Comparison of ENCODE assay signal across 2 cellular contexts in the genomic region with DNA sequence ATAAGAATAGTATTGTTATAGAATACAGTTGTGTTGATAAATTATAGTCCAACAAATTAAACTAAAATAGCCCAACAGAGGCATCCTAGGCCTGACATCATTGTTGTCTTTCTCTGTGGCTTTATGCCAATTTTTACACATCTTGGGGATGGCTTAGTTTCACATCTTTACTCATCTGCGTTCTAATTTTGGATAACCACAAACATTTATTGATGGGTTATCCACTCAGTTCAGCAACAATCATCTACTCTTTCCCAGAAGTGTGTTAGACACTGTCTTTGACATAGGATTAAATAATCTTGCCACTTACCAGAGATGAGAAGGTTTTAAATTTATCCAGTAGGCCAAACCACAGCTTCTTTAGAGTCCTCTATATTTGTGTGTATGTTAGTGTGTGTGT.
TF ChIP-seq lines count a peak whose summit lies in the region.

No MANE protein-coding gene starts in this region.

TF ChIP-seq in liver, 16 proteins besides CTCF, POLR2A, EP300 and RAD21 (continued from another document):
- TF ChIP-seq, protein P1, sequence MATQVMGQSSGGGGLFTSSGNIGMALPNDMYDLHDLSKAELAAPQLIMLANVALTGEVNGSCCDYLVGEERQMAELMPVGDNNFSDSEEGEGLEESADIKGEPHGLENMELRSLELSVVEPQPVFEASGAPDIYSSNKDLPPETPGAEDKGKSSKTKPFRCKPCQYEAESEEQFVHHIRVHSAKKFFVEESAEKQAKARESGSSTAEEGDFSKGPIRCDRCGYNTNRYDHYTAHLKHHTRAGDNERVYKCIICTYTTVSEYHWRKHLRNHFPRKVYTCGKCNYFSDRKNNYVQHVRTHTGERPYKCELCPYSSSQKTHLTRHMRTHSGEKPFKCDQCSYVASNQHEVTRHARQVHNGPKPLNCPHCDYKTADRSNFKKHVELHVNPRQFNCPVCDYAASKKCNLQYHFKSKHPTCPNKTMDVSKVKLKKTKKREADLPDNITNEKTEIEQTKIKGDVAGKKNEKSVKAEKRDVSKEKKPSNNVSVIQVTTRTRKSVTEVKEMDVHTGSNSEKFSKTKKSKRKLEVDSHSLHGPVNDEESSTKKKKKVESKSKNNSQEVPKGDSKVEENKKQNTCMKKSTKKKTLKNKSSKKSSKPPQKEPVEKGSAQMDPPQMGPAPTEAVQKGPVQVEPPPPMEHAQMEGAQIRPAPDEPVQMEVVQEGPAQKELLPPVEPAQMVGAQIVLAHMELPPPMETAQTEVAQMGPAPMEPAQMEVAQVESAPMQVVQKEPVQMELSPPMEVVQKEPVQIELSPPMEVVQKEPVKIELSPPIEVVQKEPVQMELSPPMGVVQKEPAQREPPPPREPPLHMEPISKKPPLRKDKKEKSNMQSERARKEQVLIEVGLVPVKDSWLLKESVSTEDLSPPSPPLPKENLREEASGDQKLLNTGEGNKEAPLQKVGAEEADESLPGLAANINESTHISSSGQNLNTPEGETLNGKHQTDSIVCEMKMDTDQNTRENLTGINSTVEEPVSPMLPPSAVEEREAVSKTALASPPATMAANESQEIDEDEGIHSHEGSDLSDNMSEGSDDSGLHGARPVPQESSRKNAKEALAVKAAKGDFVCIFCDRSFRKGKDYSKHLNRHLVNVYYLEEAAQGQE (IDR thresholded peaks at IDR 0.05) = no peak
- TF ChIP-seq, protein P2, sequence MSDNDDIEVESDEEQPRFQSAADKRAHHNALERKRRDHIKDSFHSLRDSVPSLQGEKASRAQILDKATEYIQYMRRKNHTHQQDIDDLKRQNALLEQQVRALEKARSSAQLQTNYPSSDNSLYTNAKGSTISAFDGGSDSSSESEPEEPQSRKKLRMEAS (IDR thresholded peaks at IDR 0.05) = no peak
- no peak for TF ChIP-seq EGR1 (IDR thresholded peaks at IDR 0.05; ENCODE audit: low read depth in 2 of 2)
- TF ChIP-seq RXRA (IDR thresholded peaks at IDR 0.05) = no peak
- TF ChIP-seq, protein P3, sequence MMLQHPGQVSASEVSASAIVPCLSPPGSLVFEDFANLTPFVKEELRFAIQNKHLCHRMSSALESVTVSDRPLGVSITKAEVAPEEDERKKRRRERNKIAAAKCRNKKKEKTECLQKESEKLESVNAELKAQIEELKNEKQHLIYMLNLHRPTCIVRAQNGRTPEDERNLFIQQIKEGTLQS (IDR thresholded peaks at IDR 0.05) = no peak
- TF ChIP-seq, protein P4, sequence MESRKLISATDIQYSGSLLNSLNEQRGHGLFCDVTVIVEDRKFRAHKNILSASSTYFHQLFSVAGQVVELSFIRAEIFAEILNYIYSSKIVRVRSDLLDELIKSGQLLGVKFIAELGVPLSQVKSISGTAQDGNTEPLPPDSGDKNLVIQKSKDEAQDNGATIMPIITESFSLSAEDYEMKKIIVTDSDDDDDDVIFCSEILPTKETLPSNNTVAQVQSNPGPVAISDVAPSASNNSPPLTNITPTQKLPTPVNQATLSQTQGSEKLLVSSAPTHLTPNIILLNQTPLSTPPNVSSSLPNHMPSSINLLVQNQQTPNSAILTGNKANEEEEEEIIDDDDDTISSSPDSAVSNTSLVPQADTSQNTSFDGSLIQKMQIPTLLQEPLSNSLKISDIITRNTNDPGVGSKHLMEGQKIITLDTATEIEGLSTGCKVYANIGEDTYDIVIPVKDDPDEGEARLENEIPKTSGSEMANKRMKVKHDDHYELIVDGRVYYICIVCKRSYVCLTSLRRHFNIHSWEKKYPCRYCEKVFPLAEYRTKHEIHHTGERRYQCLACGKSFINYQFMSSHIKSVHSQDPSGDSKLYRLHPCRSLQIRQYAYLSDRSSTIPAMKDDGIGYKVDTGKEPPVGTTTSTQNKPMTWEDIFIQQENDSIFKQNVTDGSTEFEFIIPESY (IDR thresholded peaks at IDR 0.05) = no peak

TF ChIP-seq in HepG2, 621 proteins besides CTCF, POLR2A, EP300 and RAD21 (continued from another document):
- TF ChIP-seq, protein P5, sequence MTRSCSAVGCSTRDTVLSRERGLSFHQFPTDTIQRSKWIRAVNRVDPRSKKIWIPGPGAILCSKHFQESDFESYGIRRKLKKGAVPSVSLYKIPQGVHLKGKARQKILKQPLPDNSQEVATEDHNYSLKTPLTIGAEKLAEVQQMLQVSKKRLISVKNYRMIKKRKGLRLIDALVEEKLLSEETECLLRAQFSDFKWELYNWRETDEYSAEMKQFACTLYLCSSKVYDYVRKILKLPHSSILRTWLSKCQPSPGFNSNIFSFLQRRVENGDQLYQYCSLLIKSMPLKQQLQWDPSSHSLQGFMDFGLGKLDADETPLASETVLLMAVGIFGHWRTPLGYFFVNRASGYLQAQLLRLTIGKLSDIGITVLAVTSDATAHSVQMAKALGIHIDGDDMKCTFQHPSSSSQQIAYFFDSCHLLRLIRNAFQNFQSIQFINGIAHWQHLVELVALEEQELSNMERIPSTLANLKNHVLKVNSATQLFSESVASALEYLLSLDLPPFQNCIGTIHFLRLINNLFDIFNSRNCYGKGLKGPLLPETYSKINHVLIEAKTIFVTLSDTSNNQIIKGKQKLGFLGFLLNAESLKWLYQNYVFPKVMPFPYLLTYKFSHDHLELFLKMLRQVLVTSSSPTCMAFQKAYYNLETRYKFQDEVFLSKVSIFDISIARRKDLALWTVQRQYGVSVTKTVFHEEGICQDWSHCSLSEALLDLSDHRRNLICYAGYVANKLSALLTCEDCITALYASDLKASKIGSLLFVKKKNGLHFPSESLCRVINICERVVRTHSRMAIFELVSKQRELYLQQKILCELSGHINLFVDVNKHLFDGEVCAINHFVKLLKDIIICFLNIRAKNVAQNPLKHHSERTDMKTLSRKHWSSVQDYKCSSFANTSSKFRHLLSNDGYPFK (CRISPR knock-in tag; IDR thresholded peaks at IDR 0.05; ENCODE audit: borderline replicate concordance) = no peak
- TF ChIP-seq ZNF10 (CRISPR knock-in tag; IDR thresholded peaks at IDR 0.05; ENCODE audit: borderline replicate concordance, low read depth) = no peak
- no peak for TF ChIP-seq SIX4 (CRISPR knock-in tag; IDR thresholded peaks at IDR 0.05)
TF ChIP-seq in HepG2: peak in this region for 0.
